ENCODE assay signal across 18 cellular contexts in the genomic region with DNA sequence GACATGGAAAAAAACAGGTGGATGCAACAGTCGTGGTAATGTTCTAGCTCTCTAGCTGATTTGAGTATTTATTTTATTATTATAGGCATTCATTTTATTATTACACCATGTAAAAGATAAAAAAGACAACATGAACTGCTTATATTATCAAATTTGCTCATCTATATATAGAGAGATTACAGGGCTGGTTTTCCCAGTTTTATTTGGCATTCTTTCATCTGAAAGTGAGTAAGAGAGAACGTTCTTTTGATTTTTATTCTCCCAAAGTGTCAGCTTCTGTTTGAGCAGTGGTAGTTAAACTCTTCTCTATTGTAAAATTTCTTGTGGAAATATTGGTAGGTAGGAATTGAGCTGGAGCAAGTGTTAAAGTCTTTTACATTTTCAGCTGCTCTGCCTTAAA.
DNase-seq lines count a peak whose midpoint lies in the region; ATAC-seq, FAIRE-seq and TF ChIP-seq lines count a peak whose summit lies in the region.
"Had no signal": no experiment of that assay in that cellular context is flagged by ENCODE, and none has a peak within 500 bp of the region (broad histone marks: within the 10 kb centered on the region; RNA-seq: fewer than 3 reads in every experiment).

No MANE protein-coding gene starts in this region.

- CTCF ChIA-PET in Calu3 (lab: Charles Lee): interaction anchor here (1.6 kb wide), 1 partner anchor 26 kb away, joined by 3 read pairs; no protein-coding TSS in a partner anchor

- H3K4me3 ChIP-seq in ascending aorta (no peak overlapping the region), pancreas (no peak overlapping the region), tibial artery (no peak overlapping the region), H7 (ENCODE audit: insufficient read depth, low read depth, low read length) (no peak overlapping the region)
- H3K4me3 ChIP-seq: HAP-1 had no signal

- H3K27ac Mint-ChIP-seq in Calu3 (ENCODE audit: unreplicated experiment): peak overlapping the region; percentile 78
- H3K27ac Mint-ChIP-seq: CD4-positive, alpha-beta memory T cell had no signal

- peak; percentile 9 for FAIRE-seq in pancreas (lab: Jason Lieb, UNC)
- FAIRE-seq: A204.1, D721Med, GM12891, GM19239 had no signal

- H3K36me3 ChIP-seq in ascending aorta (no peaks in the 10 kb centered on the region), pancreas (no peaks in the 10 kb centered on the region), tibial artery (no peaks in the 10 kb centered on the region), H7 (replicated peaks; ENCODE audit: control insufficient read depth, insufficient read depth, low read length) (no peaks in the 10 kb centered on the region)
- H3K36me3 ChIP-seq: HAP-1 had no signal

- H3K36me3 Mint-ChIP-seq in Calu3 (ENCODE audit: insufficient read depth, unreplicated experiment): peaks cover 58% of the 10 kb centered on the region
- H3K36me3 Mint-ChIP-seq: CD4-positive, alpha-beta memory T cell had no signal

- H3K27me3 Mint-ChIP-seq in Calu3 (ENCODE audit: unreplicated experiment): no peaks in the 10 kb centered on the region

- TF ChIP-seq CTCF in Calu3 (IDR thresholded peaks at IDR 0.05; ENCODE audit: unreplicated experiment) (no peak), ascending aorta (IDR thresholded peaks at IDR 0.05) (no peak), pancreas (IDR thresholded peaks at IDR 0.05) (no peak), tibial artery (IDR thresholded peaks at IDR 0.05) (no peak)

- H3K27ac ChIP-seq in ascending aorta (peak overlapping the region; percentile 50 to 63), pancreas (no peak overlapping the region), tibial artery (peak overlapping the region; percentile 4 to 66)

- no peak for DNase-seq in Calu3
- DNase-seq in ascending aorta (ENCODE audit: low spot score in 2 of 2): no peak
- DNase-seq in pancreas: no peak
- DNase-seq in tibial artery: no peak
- DNase-seq in H7: no peak
- no peak for DNase-seq in activated T-cell treated with anti-CD3 and anti-CD28 coated beads, Interleukin-2, amount 50 U/mL, for 48 hours
- no peak for DNase-seq in superior temporal gyrus (ENCODE audit: extremely low spot score)
- DNase-seq: BE2C; CD4-positive, alpha-beta memory T cell; DMS153; DMS79 treated with DMSO at 0.1 percent for 48 hours; EL; GOT3 had no signal

- no peaks in the 10 kb centered on the region for H3K27me3 ChIP-seq in ascending aorta
- H3K27me3 ChIP-seq in pancreas: no peaks in the 10 kb centered on the region
- H3K27me3 ChIP-seq in tibial artery: no peaks in the 10 kb centered on the region
- H3K27me3 ChIP-seq in H7 (ENCODE audit: control insufficient read depth, insufficient read depth, low read length): no peaks in the 10 kb centered on the region
- H3K27me3 ChIP-seq: BE2C had no signal

- H3K4me1 Mint-ChIP-seq in Calu3 (ENCODE audit: low read depth, unreplicated experiment): peaks cover 71% of the 10 kb centered on the region

- ATAC-seq in pancreas: no peak

- H3K9me3 Mint-ChIP-seq in Calu3 (ENCODE audit: low read depth, unreplicated experiment): no peaks in the 10 kb centered on the region

- 48 to 49% methylated on average over 2 of the region's 2 CpGs for WGBS in pancreas, 2 donors

- peaks cover 16 to 34% of the 10 kb centered on the region in 2 donors for H3K4me1 ChIP-seq in ascending aorta
- peaks cover 0 to 8% (median 0%) of the 10 kb centered on the region in 3 donors for H3K4me1 ChIP-seq in pancreas
- peaks cover 0 to 69% (median 29%) of the 10 kb centered on the region in 4 donors for H3K4me1 ChIP-seq in tibial artery

- peak overlapping the region; percentile 68 for H3K4me3 Mint-ChIP-seq in Calu3 (ENCODE audit: low read depth, unreplicated experiment)
- H3K4me3 Mint-ChIP-seq: CD4-positive, alpha-beta memory T cell had no signal

- intact Hi-C loops in Calu3 (cut with micrococcal nuclease; ENCODE audit: unreplicated experiment) (no loop called here), ascending aorta (cut with DNase I) (no loop called here), pancreas (cut with DNase I) (no loop called here), tibial artery (cut with DNase I; ENCODE audit: low total_unique reads) (no loop called here)

- H3K9me3 ChIP-seq in ascending aorta (no peaks in the 10 kb centered on the region), pancreas (no peaks in the 10 kb centered on the region), tibial artery (no peaks in the 10 kb centered on the region)
- H3K9me3 ChIP-seq: BE2C, HAP-1 had no signal

- BruUV-seq in Calu3 (replicated peaks; lab: Mats Ljungman, UMichigan): no TSS peak

Comparison
In these comparisons a context has a peak if more than half of its experiments do, and no peak if none do; other contexts are left out.
1. H3K27ac ChIP-seq: peak in ascending aorta (2 of 2) and tibial artery (2 of 2); none in pancreas (0 of 4).